43 cellular contexts compared by ENCODE assay signal in the genomic region with DNA sequence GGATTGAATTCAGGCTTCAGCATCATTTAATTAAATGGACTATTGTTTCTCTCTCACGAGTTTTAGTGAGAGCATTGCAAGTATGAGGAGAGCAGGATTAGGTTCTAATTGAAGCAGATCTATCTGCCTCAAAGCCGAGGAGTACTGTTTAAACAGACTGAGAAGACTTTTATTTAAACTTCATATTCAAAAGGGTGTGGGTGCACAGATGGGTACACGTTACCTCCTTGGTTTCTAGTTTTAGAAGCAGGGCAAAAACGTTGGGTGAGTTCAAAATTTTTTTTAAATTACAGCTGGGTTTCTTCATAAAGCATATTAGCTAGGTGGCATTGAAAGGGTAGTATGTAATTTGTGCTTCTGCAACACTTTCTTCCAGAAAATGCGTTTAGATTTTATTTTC. TPM values are rescaled to one million over a fixed set of nuclear protein-coding genes. Genes with fewer than 3 reads are reported as not detected.
"Had no signal": no experiment of that assay in that cellular context is flagged by ENCODE, and none has a peak within 500 bp of the region (broad histone marks: within the 10 kb centered on the region; RNA-seq: fewer than 3 reads in every experiment).

No MANE protein-coding gene starts in this region.

- H3K4me1 ChIP-seq: adrenal gland, ascending aorta, breast epithelium had no signal

- DNase-seq: activated effector memory CD4-positive, alpha-beta T cell treated with anti-CD3 and anti-CD28 coated beads, Interleukin-2, amount 50 U/mL, for 16 hours; activated effector memory CD4-positive, alpha-beta T cell treated with Interleukin-2 at 50 U/mL for 16 hours; activated gamma-delta T cell; activated gamma-delta T cell treated with Interleukin-2 at 50 U/mL for 16 hours; activated naive CD4-positive, alpha-beta T cell; activated naive CD4-positive, alpha-beta T cell treated with anti-CD3 and anti-CD28 coated beads for 36 hours; activated naive CD4-positive, alpha-beta T cell treated with anti-CD3 and anti-CD28 coated beads, Interleukin-2, amount 10 ng/mL, durations not matched to agents 7 days and 5 days; activated naive CD4-positive, alpha-beta T cell treated with anti-CD3 and anti-CD28 coated beads, Interleukin-2, amount 50 U/mL, for 16 hours; activated naive CD4-positive, alpha-beta T cell treated with Interleukin-2 at 50 U/mL for 16 hours; activated naive CD8-positive, alpha-beta T cell treated with anti-CD3 and anti-CD28 coated beads for 36 hours; activated naive CD8-positive, alpha-beta T cell treated with anti-CD3 and anti-CD28 coated beads, Interleukin-2, amount 10 ng/mL, durations not matched to agents 7 days and 5 days; activated naive CD8-positive, alpha-beta T cell treated with anti-CD3 and anti-CD28 coated beads, Interleukin-2, amount 50 U/mL, for 24 hours; activated T-cell treated with anti-CD3 and anti-CD28 coated beads, Interleukin-2, amount 50 U/mL, for 1 hour; activated T-cell treated with anti-CD3 and anti-CD28 coated beads, Interleukin-2, amount 50 U/mL, for 24 hours; activated T-cell treated with anti-CD3 and anti-CD28 coated beads, Interleukin-2, amount 50 U/mL, for 4 hours; activated T-cell treated with anti-CD3 and anti-CD28 coated beads, Interleukin-2, amount 50 U/mL, for 48 hours; activated T-cell treated with anti-CD3 and anti-CD28 coated beads, Interleukin-2, amount 50 U/mL, for 72 hours; adrenal gland; amniotic stem cell; amygdala; anterior cingulate cortex; aorta; body of pancreas; brain microvascular endothelial cell; central memory CD4-positive, alpha-beta T cell; cerebellar nuclear complex had no signal

- H3K36me3 Mint-ChIP-seq: activated naive CD4-positive, alpha-beta T cell treated with anti-CD3 and anti-CD28 coated beads, Interleukin-2, amount 10 ng/mL, durations not matched to agents 7 days and 5 days; activated naive CD4-positive, alpha-beta T cell treated with anti-CD3 and anti-CD28 coated beads, Interleukin-2, amount 50 U/mL, for 24 hours; activated naive CD4-positive, alpha-beta T cell treated with anti-CD3 and anti-CD28 coated beads, Interleukin-2, amount 50 U/mL, for 72 hours; activated naive CD8-positive, alpha-beta T cell; activated naive CD8-positive, alpha-beta T cell treated with anti-CD3 and anti-CD28 coated beads for 36 hours; activated naive CD8-positive, alpha-beta T cell treated with anti-CD3 and anti-CD28 coated beads, Interleukin-2, amount 10 ng/mL, durations not matched to agents 7 days and 5 days; brain had no signal

- H3K36me3 ChIP-seq: adrenal gland, ascending aorta, brain microvascular endothelial cell, breast epithelium, cardiac muscle cell had no signal

- H3K27me3 ChIP-seq: adrenal gland, ascending aorta, body of pancreas, brain microvascular endothelial cell, breast epithelium, cardiac muscle cell had no signal

- H3K4me3 ChIP-seq: adrenal gland, ascending aorta, body of pancreas, breast epithelium, cardiac muscle cell had no signal

- H3K9me3 Mint-ChIP-seq: activated naive CD4-positive, alpha-beta T cell treated with anti-CD3 and anti-CD28 coated beads for 36 hours; activated naive CD4-positive, alpha-beta T cell treated with anti-CD3 and anti-CD28 coated beads, Interleukin-2, amount 10 ng/mL, durations not matched to agents 7 days and 5 days; activated naive CD4-positive, alpha-beta T cell treated with anti-CD3 and anti-CD28 coated beads, Interleukin-2, amount 50 U/mL, for 72 hours; activated naive CD8-positive, alpha-beta T cell treated with anti-CD3 and anti-CD28 coated beads, Interleukin-2, amount 50 U/mL, for 24 hours; activated T-cell treated with anti-CD3 and anti-CD28 coated beads, Interleukin-2, amount 50 U/mL, for 24 hours; activated T-cell treated with anti-CD3 and anti-CD28 coated beads, Interleukin-2, amount 50 U/mL, for 4 hours; activated T-helper 1 cell treated with anti-CD3 and anti-CD28 coated beads, Interleukin-12 subunit alpha, Interleukin-12 subunit beta, Interleukin-2, Interleukin-4 antibody, amounts not matched to agents 30 ng/mL and 10 ng/mL and 1 ng/mL, durations not matched to agents 14 hours and 24 hours and 36 hours; activated T-helper 2 cell treated with anti-CD3 and anti-CD28 coated beads, Interferon-gamma antibody, Interleukin-2, Interleukin-4, amounts not matched to agents 10 μg/mL and 5 μg/mL and 100 μg/mL, durations not matched to agents 14 hours and 24 hours and 36 hours; central memory CD8-positive, alpha-beta T cell had no signal

- H3K4me3 Mint-ChIP-seq: activated naive CD4-positive, alpha-beta T cell treated with anti-CD3 and anti-CD28 coated beads for 36 hours; activated naive CD4-positive, alpha-beta T cell treated with anti-CD3 and anti-CD28 coated beads, Interleukin-2, amount 10 ng/mL, durations not matched to agents 7 days and 5 days; activated naive CD4-positive, alpha-beta T cell treated with anti-CD3 and anti-CD28 coated beads, Interleukin-2, amount 50 U/mL, for 24 hours; activated naive CD8-positive, alpha-beta T cell; activated naive CD8-positive, alpha-beta T cell treated with anti-CD3 and anti-CD28 coated beads for 36 hours; activated naive CD8-positive, alpha-beta T cell treated with anti-CD3 and anti-CD28 coated beads, Interleukin-2, amount 10 ng/mL, durations not matched to agents 7 days and 5 days; activated naive CD8-positive, alpha-beta T cell treated with anti-CD3 and anti-CD28 coated beads, Interleukin-2, amount 50 U/mL, for 24 hours; activated T-cell treated with anti-CD3 and anti-CD28 coated beads, Interleukin-2, amount 50 U/mL, for 24 hours; activated T-cell treated with anti-CD3 and anti-CD28 coated beads, Interleukin-2, amount 50 U/mL, for 4 hours; activated T-cell treated with anti-CD3 and anti-CD28 coated beads, Interleukin-2, amount 50 U/mL, for 72 hours; activated T-helper 1 cell treated with anti-CD3 and anti-CD28 coated beads, Interleukin-12 subunit alpha, Interleukin-12 subunit beta, Interleukin-2, Interleukin-4 antibody, amounts not matched to agents 30 ng/mL and 10 ng/mL and 1 ng/mL, durations not matched to agents 14 hours and 24 hours and 36 hours; activated T-helper 17 cell treated with anti-CD3 and anti-CD28 coated beads, Interleukin-2, amount 50 U/mL, for 72 hours; brain; central memory CD8-positive, alpha-beta T cell had no signal

- H3K4me1 Mint-ChIP-seq: activated naive CD4-positive, alpha-beta T cell treated with anti-CD3 and anti-CD28 coated beads, Interleukin-2, amount 10 ng/mL, durations not matched to agents 7 days and 5 days; activated naive CD4-positive, alpha-beta T cell treated with anti-CD3 and anti-CD28 coated beads, Interleukin-2, amount 50 U/mL, for 24 hours; activated naive CD8-positive, alpha-beta T cell treated with anti-CD3 and anti-CD28 coated beads for 36 hours; activated naive CD8-positive, alpha-beta T cell treated with anti-CD3 and anti-CD28 coated beads, Interleukin-2, amount 50 U/mL, for 24 hours; activated T-helper 17 cell treated with anti-CD3 and anti-CD28 coated beads, Interleukin-2, amount 50 U/mL, for 72 hours; brain; central memory CD8-positive, alpha-beta T cell had no signal

- H3K27ac Mint-ChIP-seq: activated naive CD4-positive, alpha-beta T cell treated with anti-CD3 and anti-CD28 coated beads for 36 hours; activated naive CD4-positive, alpha-beta T cell treated with anti-CD3 and anti-CD28 coated beads, Interleukin-2, amount 10 ng/mL, durations not matched to agents 7 days and 5 days; activated naive CD4-positive, alpha-beta T cell treated with anti-CD3 and anti-CD28 coated beads, Interleukin-2, amount 50 U/mL, for 24 hours; activated naive CD4-positive, alpha-beta T cell treated with anti-CD3 and anti-CD28 coated beads, Interleukin-2, amount 50 U/mL, for 72 hours; activated naive CD8-positive, alpha-beta T cell; activated naive CD8-positive, alpha-beta T cell treated with anti-CD3 and anti-CD28 coated beads for 36 hours; activated naive CD8-positive, alpha-beta T cell treated with anti-CD3 and anti-CD28 coated beads, Interleukin-2, amount 10 ng/mL, durations not matched to agents 7 days and 5 days; activated naive CD8-positive, alpha-beta T cell treated with anti-CD3 and anti-CD28 coated beads, Interleukin-2, amount 50 U/mL, for 24 hours; activated T-cell treated with anti-CD3 and anti-CD28 coated beads, Interleukin-2, amount 50 U/mL, for 24 hours; activated T-cell treated with anti-CD3 and anti-CD28 coated beads, Interleukin-2, amount 50 U/mL, for 72 hours; activated T-helper 1 cell treated with anti-CD3 and anti-CD28 coated beads, Interleukin-12 subunit alpha, Interleukin-12 subunit beta, Interleukin-2, Interleukin-4 antibody, amounts not matched to agents 30 ng/mL and 10 ng/mL and 1 ng/mL, durations not matched to agents 14 hours and 24 hours and 36 hours; activated T-helper 17 cell treated with anti-CD3 and anti-CD28 coated beads, Interleukin-2, amount 50 U/mL, for 72 hours; activated T-helper 2 cell treated with anti-CD3 and anti-CD28 coated beads, Interferon-gamma antibody, Interleukin-2, Interleukin-4, amounts not matched to agents 10 μg/mL and 5 μg/mL and 100 μg/mL, durations not matched to agents 14 hours and 24 hours and 36 hours; brain had no signal

- ATAC-seq: activated naive CD4-positive, alpha-beta T cell treated with anti-CD3 and anti-CD28 coated beads, Interleukin-2, amount 50 U/mL, for 72 hours; activated naive CD8-positive, alpha-beta T cell treated with anti-CD3 and anti-CD28 coated beads, Interleukin-2, amount 50 U/mL, for 24 hours; activated T-cell treated with anti-CD3 and anti-CD28 coated beads, Interleukin-2, amount 50 U/mL, for 4 hours; activated T-cell treated with anti-CD3 and anti-CD28 coated beads, Interleukin-2, amount 50 U/mL, for 72 hours; activated T-helper 17 cell treated with anti-CD3 and anti-CD28 coated beads, Interleukin-2, amount 50 U/mL, for 72 hours; body of pancreas had no signal

- H3K27ac ChIP-seq: adrenal gland, ascending aorta, body of pancreas, brain microvascular endothelial cell, breast epithelium, cardiac muscle cell had no signal

- H3K27me3 Mint-ChIP-seq: activated naive CD8-positive, alpha-beta T cell treated with anti-CD3 and anti-CD28 coated beads, Interleukin-2, amount 50 U/mL, for 24 hours had no signal

RNA-seq across cellular contexts. Expression of a gene that starts 26.5 kb away (rescaled TPM):
- total RNA-seq: activated naive CD4-positive, alpha-beta T cell treated with anti-CD3 and anti-CD28 coated beads for 36 hours; activated naive CD4-positive, alpha-beta T cell treated with anti-CD3 and anti-CD28 coated beads, Interleukin-2, amount 50 U/mL, for 72 hours; activated naive CD8-positive, alpha-beta T cell treated with anti-CD3 and anti-CD28 coated beads for 36 hours; activated naive CD8-positive, alpha-beta T cell treated with anti-CD3 and anti-CD28 coated beads, Interleukin-2, amount 10 ng/mL, durations not matched to agents 7 days and 5 days; activated T-cell treated with anti-CD3 and anti-CD28 coated beads, Interleukin-2, amount 50 U/mL, for 4 hours; activated T-cell treated with anti-CD3 and anti-CD28 coated beads, Interleukin-2, amount 50 U/mL, for 72 hours; activated T-helper 1 cell treated with anti-CD3 and anti-CD28 coated beads, Interleukin-12 subunit alpha, Interleukin-12 subunit beta, Interleukin-2, Interleukin-4 antibody, amounts not matched to agents 30 ng/mL and 10 ng/mL and 1 ng/mL, durations not matched to agents 14 hours and 24 hours and 36 hours; activated T-helper 17 cell treated with anti-CD3 and anti-CD28 coated beads, Interleukin-2, amount 50 U/mL, for 72 hours; activated T-helper 2 cell treated with anti-CD3 and anti-CD28 coated beads, Interferon-gamma antibody, Interleukin-2, Interleukin-4, amounts not matched to agents 10 μg/mL and 5 μg/mL and 100 μg/mL, durations not matched to agents 14 hours and 24 hours and 36 hours; aorta; ascending aorta; astrocyte; body of pancreas; breast epithelium; bronchial epithelial cell; cardiac muscle cell; cardiac septum; cerebellum; chondrocyte had no signal
- polyA plus RNA-seq: adipose tissue, aorta, cardiac muscle cell had no signal
